Comparison of ENCODE assay signal across 8 cellular contexts in genomic region chr9:36136894-36137391, GRCh38. TPM values are rescaled to one million over a fixed set of nuclear protein-coding genes. Genes with fewer than 3 reads are reported as not detected.
DNase-seq lines count a peak whose midpoint lies in the region; ATAC-seq and TF ChIP-seq lines count a peak whose summit lies in the region.

No MANE protein-coding gene starts in this region.

- no peak for TF ChIP-seq POLR2A in upper lobe of left lung (IDR thresholded peaks at IDR 0.05)

- no peak overlapping the region for H2BK5ac ChIP-seq in mesenchymal stem cell (ENCODE audit: low read depth, low read length, poor library complexity, severe bottlenecking)

- H4K91ac ChIP-seq in mesenchymal stem cell (ENCODE audit: low read length): peak overlapping the region; percentile 56

- H2BK15ac ChIP-seq in mesenchymal stem cell (ENCODE audit: low read depth, poor library complexity, severe bottlenecking): peak overlapping the region; percentile 95

- no peak for TF ChIP-seq EP300 in upper lobe of left lung (IDR thresholded peaks at IDR 0.05)

- under 1% methylated on average over 32 of the region's 40 CpGs for WGBS in mesenchymal stem cell
- 1 to 4% methylated on average over 10 to 32 of the region's 40 CpGs for WGBS in upper lobe of left lung, 2 donors

- no peaks in the 10 kb centered on the region; the same call in 1 of the 2 replicates for H4K20me1 ChIP-seq in Karpas-422 (ENCODE audit: insufficient read depth, low read depth, low read length)

- peaks cover 21% of the 10 kb centered on the region for H3K79me1 ChIP-seq in mesenchymal stem cell (replicated peaks; ENCODE audit: low read length, poor library complexity, severe bottlenecking)

- H3K36me3 ChIP-seq in CD4-positive, CD25-positive, alpha-beta regulatory T cell (ENCODE audit: control insufficient read depth, insufficient read depth, low read length): no peaks in the 10 kb centered on the region
- H3K36me3 ChIP-seq in Karpas-422 (ENCODE audit: insufficient read depth, low read length): no peaks in the 10 kb centered on the region
- H3K36me3 ChIP-seq in mesenchymal stem cell (ENCODE audit: control insufficient read depth in 1 of 2, insufficient read depth in 2 of 2, low read depth in 1 of 2, low read length in 2 of 2): peaks cover 0 to 2% of the 10 kb centered on the region in 2 experiments
- no peaks in the 10 kb centered on the region for H3K36me3 ChIP-seq in upper lobe of left lung

- ATAC-seq in CD4-positive, CD25-positive, alpha-beta regulatory T cell (ENCODE audit: low read depth in 2 of 2): peak; percentile 33 to 34
- ATAC-seq in GM21390 (IDR thresholded peaks at IDR 0.05; ENCODE audit: unreplicated experiment): peak; percentile 33
- peak in 1 of 2 donors; percentile 25 for ATAC-seq in upper lobe of left lung (ENCODE audit: low FRiP score in 2 of 2)

- H3K4ac ChIP-seq in mesenchymal stem cell (ENCODE audit: low read depth in 1 of 2, low read length in 2 of 2): peak overlapping the region; percentile 15 to 66

- no peaks in the 10 kb centered on the region for H3K27me3 ChIP-seq in CD4-positive, CD25-positive, alpha-beta regulatory T cell (ENCODE audit: control insufficient read depth, insufficient read depth, low read length)
- peaks cover 3% of the 10 kb centered on the region; the same call in 1 of the 2 replicates for H3K27me3 ChIP-seq in Karpas-422 (ENCODE audit: low read length)
- peaks cover 0 to 5% of the 10 kb centered on the region in 2 experiments for H3K27me3 ChIP-seq in mesenchymal stem cell (ENCODE audit: control insufficient read depth in 1 of 2, insufficient read depth in 1 of 2, low read length in 2 of 2)
- no peaks in the 10 kb centered on the region for H3K27me3 ChIP-seq in upper lobe of left lung

- H3K14ac ChIP-seq in mesenchymal stem cell (ENCODE audit: low read length in 2 of 2): peak overlapping the region; percentile 15 to 63

- TF ChIP-seq CTCF in upper lobe of left lung (IDR thresholded peaks at IDR 0.05): peak in 1 of 6 experiments; percentile 0

- H3K9me3 Mint-ChIP-seq in CD4-positive, CD25-positive, alpha-beta regulatory T cell: no peaks in the 10 kb centered on the region

- H3K4me1 Mint-ChIP-seq in CD4-positive, CD25-positive, alpha-beta regulatory T cell: peaks cover 5 to 61% (median 47%) of the 10 kb centered on the region in 4 donors

- no peaks in the 10 kb centered on the region for H3K79me2 ChIP-seq in Karpas-422 (ENCODE audit: low read length)

- peak overlapping the region; percentile 94 to 99 (median 95) for H3K27ac Mint-ChIP-seq in CD4-positive, CD25-positive, alpha-beta regulatory T cell

- H2AFZ ChIP-seq in Karpas-422 (ENCODE audit: low read length): peak overlapping the region; percentile 75; the same call in 1 of the 2 replicates
- H2AFZ ChIP-seq in mesenchymal stem cell (ENCODE audit: low read depth, low read length): peak overlapping the region; percentile 55

- no peak overlapping the region for H3K23ac ChIP-seq in mesenchymal stem cell (ENCODE audit: low read length in 2 of 2)

- peaks cover under 1% of the 10 kb centered on the region for H3K27me3 Mint-ChIP-seq in CD4-positive, CD25-positive, alpha-beta regulatory T cell

- no peak overlapping the region for H4K8ac ChIP-seq in mesenchymal stem cell (ENCODE audit: low read length)

- peaks cover 58% of the 10 kb centered on the region for H3K4me1 ChIP-seq in CD4-positive, CD25-positive, alpha-beta regulatory T cell (ENCODE audit: control insufficient read depth, insufficient read depth, low read length, poor library complexity, severe bottlenecking)
- H3K4me1 ChIP-seq in Karpas-422 (ENCODE audit: low read length): peaks cover 16% of the 10 kb centered on the region
- peaks cover 29% of the 10 kb centered on the region for H3K4me1 ChIP-seq in mesenchymal stem cell (ENCODE audit: control insufficient read depth, insufficient read depth, low read depth, low read length)
- H3K4me1 ChIP-seq in upper lobe of left lung: peaks cover 34 to 61% (median 39%) of the 10 kb centered on the region in 4 donors

- H3K9me3 ChIP-seq in CD4-positive, CD25-positive, alpha-beta regulatory T cell (ENCODE audit: control insufficient read depth in 2 of 2, low read length in 2 of 2): no peaks in the 10 kb centered on the region
- H3K9me3 ChIP-seq in Karpas-422 (ENCODE audit: low read length) (no peaks in the 10 kb centered on the region), mesenchymal stem cell (ENCODE audit: control insufficient read depth, low read length) (no peaks in the 10 kb centered on the region), upper lobe of left lung (no peaks in the 10 kb centered on the region)

- no peak overlapping the region for H2BK12ac ChIP-seq in mesenchymal stem cell (ENCODE audit: low read length in 2 of 2)

- H3K4me2 ChIP-seq in Karpas-422 (ENCODE audit: low read depth, low read length, poor library complexity, severe bottlenecking) (peak overlapping the region; percentile 97), mesenchymal stem cell (ENCODE audit: low read length, poor library complexity, severe bottlenecking) (peak overlapping the region; percentile 93)

- peak overlapping the region; percentile 71 for H3K27ac ChIP-seq in CD4-positive, CD25-positive, alpha-beta regulatory T cell (ENCODE audit: insufficient read depth, low read length, poor library complexity, severe bottlenecking)
- no peak overlapping the region for H3K27ac ChIP-seq in Karpas-422 (ENCODE audit: low read length)
- H3K27ac ChIP-seq in mesenchymal stem cell (ENCODE audit: low read length, poor library complexity, severe bottlenecking): no peak overlapping the region
- H3K27ac ChIP-seq in upper lobe of left lung: peak overlapping the region; percentile 72 to 94 (median 82)

- peak overlapping the region; percentile 98 to 99 (median 98) for H3K4me3 Mint-ChIP-seq in CD4-positive, CD25-positive, alpha-beta regulatory T cell

- H3K9me2 ChIP-seq in Karpas-422 (replicated peaks; ENCODE audit: insufficient read depth, low read length): no peaks in the 10 kb centered on the region

- H3K9ac ChIP-seq in Karpas-422 (ENCODE audit: low read length) (peak overlapping the region; percentile 74), mesenchymal stem cell (ENCODE audit: low read length) (peak overlapping the region; percentile 88)

- H3K18ac ChIP-seq in mesenchymal stem cell (ENCODE audit: low read depth in 1 of 2, low read length in 2 of 2): peak overlapping the region; percentile 45 to 83

- peak overlapping the region; percentile 78 for H3K4me3 ChIP-seq in CD4-positive, CD25-positive, alpha-beta regulatory T cell (ENCODE audit: low read depth, low read length)
- H3K4me3 ChIP-seq in Karpas-422 (ENCODE audit: low read length) (peak overlapping the region; percentile 79), mesenchymal stem cell (ENCODE audit: insufficient read depth in 1 of 2, low read depth in 1 of 2, low read length in 2 of 2) (peak overlapping the region; percentile 71 to 85), upper lobe of left lung (peak overlapping the region; percentile 53 to 94 (median 75))

- H2AK5ac ChIP-seq in mesenchymal stem cell (ENCODE audit: low read length, severe bottlenecking): no peak overlapping the region

- peak overlapping the region; percentile 77 for H2BK120ac ChIP-seq in mesenchymal stem cell (ENCODE audit: low read depth, low read length)

- H3K36me3 Mint-ChIP-seq in CD4-positive, CD25-positive, alpha-beta regulatory T cell: no peaks in the 10 kb centered on the region

- no peak for DNase-seq in CD4-positive, CD25-positive, alpha-beta regulatory T cell
- no peak for DNase-seq in Karpas-422
- peak; percentile 33 for DNase-seq in cerebellar cortex (ENCODE audit: low spot score)
- DNase-seq in mesenchymal stem cell: no peak
- DNase-seq in upper lobe of left lung: peak in 1 of 2 donors; percentile 19
- DNase-seq in H4 (ENCODE audit: low spot score): no peak
- DNase-seq in GF-D8 (lab: John Stamatoyannopoulos, UW): no peak

RNA-seq across cellular contexts. Expression of gene GLIPR2, which starts 0.4 kb away (rescaled TPM):
- total RNA-seq in CD4-positive, CD25-positive, alpha-beta regulatory T cell: 55.7 TPM
- 100 to 1,000 TPM; 106 to 175 (median 139) TPM for polyA plus RNA-seq in CD4-positive, CD25-positive, alpha-beta regulatory T cell
- 0.51 and 0.75 TPM in 2 replicates for total RNA-seq in Karpas-422 (2014; rRNA removed; shearing (Covaris generic); ENCODE audit: low replicate concordance)
- polyA plus RNA-seq in mesenchymal stem cell (2013, experiment 1 of 2): 36.0 TPM
- polyA plus RNA-seq in mesenchymal stem cell (2013, experiment 2 of 2): 35.7 TPM
- 100 to 1,000 TPM in 1 of 6 donors, 10 to 100 TPM in 5; 39.6 to 131 (median 66.0) TPM for total RNA-seq in upper lobe of left lung
- 5.5 and 9.7 TPM in 2 replicates for total RNA-seq in H4 (2014; rRNA removed; shearing (Covaris generic))

RNA-seq across cellular contexts. Expression of gene CCIN, which starts 32.2 kb away (rescaled TPM):
- total RNA-seq in CD4-positive, CD25-positive, alpha-beta regulatory T cell: 1.4 TPM
- under 1 TPM in 1 of 4 donors, not detected in 3; 0.38 TPM for polyA plus RNA-seq in CD4-positive, CD25-positive, alpha-beta regulatory T cell
- total RNA-seq in Karpas-422 (2014; rRNA removed; shearing (Covaris generic); ENCODE audit: low replicate concordance): not detected in 2 replicates
- 0.01 TPM for polyA plus RNA-seq in mesenchymal stem cell (2013, experiment 1 of 2)
- 0.04 TPM for polyA plus RNA-seq in mesenchymal stem cell (2013, experiment 2 of 2)
- 1 to 10 TPM in 1 of 6 donors, under 1 TPM in 4, not detected in 1; 0.30 to 1.4 (median 0.49) TPM for total RNA-seq in upper lobe of left lung
- total RNA-seq in H4 (2014; rRNA removed; shearing (Covaris generic)): 0.17 TPM in 1 of 2 replicates, not detected in the other

RNA-seq across cellular contexts. Expression of gene CLTA, which starts 53.8 kb away (rescaled TPM):
- total RNA-seq in CD4-positive, CD25-positive, alpha-beta regulatory T cell: 46.7 TPM
- 100 to 1,000 TPM; 152 to 175 (median 168) TPM for polyA plus RNA-seq in CD4-positive, CD25-positive, alpha-beta regulatory T cell
- total RNA-seq in Karpas-422 (2014; rRNA removed; shearing (Covaris generic); ENCODE audit: low replicate concordance): 147 and 172 TPM in 2 replicates
- 420 TPM for polyA plus RNA-seq in mesenchymal stem cell (2013, experiment 1 of 2)
- 415 TPM for polyA plus RNA-seq in mesenchymal stem cell (2013, experiment 2 of 2)
- 100 to 1,000 TPM; 120 to 218 (median 192) TPM for total RNA-seq in upper lobe of left lung
- 441 and 475 TPM in 2 replicates for total RNA-seq in H4 (2014; rRNA removed; shearing (Covaris generic))

Comparison
In these comparisons a context has a peak if more than half of its experiments do, and no peak if none do; other contexts are left out.
1. H3K27ac ChIP-seq: peak in CD4-positive, CD25-positive, alpha-beta regulatory T cell (single experiment) and upper lobe of left lung (4 of 4); none in Karpas-422 (single experiment) and mesenchymal stem cell (single experiment).
2. Peak in every context shown above with its lines, with median percentiles within 50 percentile points of each other: H3K4me3 ChIP-seq.